Comparison of ENCODE assay signal across 16 cellular contexts in the genomic region with DNA sequence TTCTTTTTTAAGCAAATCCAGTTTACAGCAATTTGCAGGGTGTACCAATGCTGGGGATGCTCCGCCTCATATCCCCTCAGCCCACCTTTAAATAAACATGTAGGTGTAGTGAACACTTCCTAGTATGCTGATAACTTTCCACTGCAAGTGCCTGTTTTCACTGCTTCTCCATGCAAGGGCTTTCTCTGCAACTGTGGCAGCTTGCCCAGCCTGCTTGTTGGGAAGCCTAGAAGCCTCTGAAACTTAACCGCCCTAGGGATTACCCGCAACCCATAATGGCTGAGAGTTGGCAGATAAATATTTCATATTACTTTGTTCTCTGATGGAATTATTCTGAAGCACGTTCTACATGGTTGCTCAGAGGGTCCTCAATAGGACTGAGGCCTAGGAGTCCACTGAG.
DNase-seq lines count a peak whose midpoint lies in the region; ATAC-seq and TF ChIP-seq lines count a peak whose summit lies in the region.
"Had no signal": no experiment of that assay in that cellular context is flagged by ENCODE, and none has a peak within 500 bp of the region (broad histone marks: within the 10 kb centered on the region; RNA-seq: fewer than 3 reads in every experiment).

No MANE protein-coding gene starts in this region.

- no peaks in the 10 kb centered on the region for H3K4me1 ChIP-seq in right atrium auricular region

- ATAC-seq in Right ventricle myocardium superior (ENCODE audit: poor library complexity): no peak
- ATAC-seq: GM23338 had no signal

- H3K9me3 ChIP-seq in right atrium auricular region: peaks cover 0 to 4% of the 10 kb centered on the region in 2 donors

- intact Hi-C loops in Right ventricle myocardium superior (cut with DNase I): no loop called here

- DNase-seq in Right ventricle myocardium superior (peak; percentile 38), right atrium auricular region (ENCODE audit: low spot score) (no peak), astrocyte of the hippocampus (ENCODE audit: low read depth, low spot score) (peak; percentile 18), myocyte (ENCODE audit: low read depth) (peak; percentile 22), NCI-H146 treated with DMSO at 0.1 percent for 48 hours (lab: John Stamatoyannopoulos, UW; ENCODE audit: unreplicated experiment) (no peak), GM19238 (ENCODE audit: insufficient read length, low spot score) (no peak), NCI-H187 treated with DMSO at 0.1 percent for 48 hours (lab: John Stamatoyannopoulos, UW) (no peak)
- DNase-seq: ACHN; Calu3; CD4-positive, alpha-beta T cell; DMS153; DMS79 treated with DMSO at 0.1 percent for 48 hours; EL; H7 had no signal

- H3K4me3 ChIP-seq in right atrium auricular region: no peak overlapping the region
- H3K4me3 ChIP-seq: GM23338 had no signal

- H3K27me3 ChIP-seq in right atrium auricular region: no peaks in the 10 kb centered on the region

- no peak for TF ChIP-seq CTCF in right atrium auricular region (IDR thresholded peaks at IDR 0.05)

- no peak overlapping the region for H3K27ac ChIP-seq in right atrium auricular region
- H3K27ac ChIP-seq: HL-60 had no signal

- no peaks in the 10 kb centered on the region for H3K36me3 ChIP-seq in right atrium auricular region

Comparison
In these comparisons a context has a peak if more than half of its experiments do, and no peak if none do; other contexts are left out.
1. DNase-seq: peak in Right ventricle myocardium superior (single experiment), astrocyte of the hippocampus (single experiment) and myocyte (single experiment); none in right atrium auricular region (single experiment), NCI-H146 treated with DMSO at 0.1 percent for 48 hours (single experiment), GM19238 (single experiment) and NCI-H187 treated with DMSO at 0.1 percent for 48 hours (single experiment).